ENCODE assay signal across 17 cellular contexts in genomic region chr6:255418-256090, GRCh38. TPM values are rescaled to one million over a fixed set of nuclear protein-coding genes. Genes with fewer than 3 reads are reported as not detected.
DNase-seq lines count a peak whose midpoint lies in the region; ATAC-seq and TF ChIP-seq lines count a peak whose summit lies in the region.
"Had no signal": no experiment of that assay in that cellular context is flagged by ENCODE, and none has a peak within 500 bp of the region (broad histone marks: within the 10 kb centered on the region; RNA-seq: fewer than 3 reads in every experiment).

No MANE protein-coding gene starts in this region.

- H3K27ac Mint-ChIP-seq in activated naive CD4-positive, alpha-beta T cell treated with anti-CD3 and anti-CD28 coated beads, Interleukin-2, amount 10 ng/mL, durations not matched to agents 7 days and 5 days, result peak overlapping the region; percentile 79
- H3K27ac Mint-ChIP-seq in dendritic cell treated with granulocyte-macrophage colony-stimulating factor and Interleukin-4, amounts not matched to agents 40 ng/mL and 50 ng/mL, for 4 days, result peak overlapping the region; percentile 78

- no peak overlapping the region for H3K27ac ChIP-seq in upper lobe of right lung

- H3K9me3 ChIP-seq in upper lobe of right lung, result no peaks in the 10 kb centered on the region

- H3K36me3 Mint-ChIP-seq in activated naive CD4-positive, alpha-beta T cell treated with anti-CD3 and anti-CD28 coated beads, Interleukin-2, amount 10 ng/mL, durations not matched to agents 7 days and 5 days, result peaks cover 1% of the 10 kb centered on the region
- H3K36me3 Mint-ChIP-seq in dendritic cell treated with granulocyte-macrophage colony-stimulating factor and Interleukin-4, amounts not matched to agents 40 ng/mL and 50 ng/mL, for 4 days (ENCODE audit: low read depth), result no peaks in the 10 kb centered on the region

- no peaks in the 10 kb centered on the region for H3K27me3 Mint-ChIP-seq in activated naive CD4-positive, alpha-beta T cell treated with anti-CD3 and anti-CD28 coated beads, Interleukin-2, amount 10 ng/mL, durations not matched to agents 7 days and 5 days
- no peaks in the 10 kb centered on the region for H3K27me3 Mint-ChIP-seq in dendritic cell treated with granulocyte-macrophage colony-stimulating factor and Interleukin-4, amounts not matched to agents 40 ng/mL and 50 ng/mL, for 4 days

- no peak overlapping the region for H3K4me3 Mint-ChIP-seq in activated naive CD4-positive, alpha-beta T cell treated with anti-CD3 and anti-CD28 coated beads, Interleukin-2, amount 10 ng/mL, durations not matched to agents 7 days and 5 days
- H3K4me3 Mint-ChIP-seq in dendritic cell treated with granulocyte-macrophage colony-stimulating factor and Interleukin-4, amounts not matched to agents 40 ng/mL and 50 ng/mL, for 4 days, result no peak overlapping the region

- H3K9me3 Mint-ChIP-seq in activated naive CD4-positive, alpha-beta T cell treated with anti-CD3 and anti-CD28 coated beads, Interleukin-2, amount 10 ng/mL, durations not matched to agents 7 days and 5 days, result peaks cover 8% of the 10 kb centered on the region
- H3K9me3 Mint-ChIP-seq in dendritic cell treated with granulocyte-macrophage colony-stimulating factor and Interleukin-4, amounts not matched to agents 40 ng/mL and 50 ng/mL, for 4 days, result no peaks in the 10 kb centered on the region

- H3K36me3 ChIP-seq in upper lobe of right lung, result no peaks in the 10 kb centered on the region

- CTCF ChIA-PET in activated naive CD4-positive, alpha-beta T cell treated with anti-CD3 and anti-CD28 coated beads, Interleukin-2, amount 10 ng/mL, durations not matched to agents 7 days and 5 days (lab: Charles Lee), result no interaction called here

- peak; percentile 46 for ATAC-seq in upper lobe of right lung
- ATAC-seq: Panc1 had no signal

- intact Hi-C loops in dendritic cell treated with granulocyte-macrophage colony-stimulating factor and Interleukin-4, amounts not matched to agents 40 ng/mL and 50 ng/mL, for 4 days (cut with micrococcal nuclease), result loop anchor here (2.0 to 5.0 kb wide), 3 partner anchors 33 to 68 kb away; partner anchors contain the start of gene DUSP22
- intact Hi-C loops in upper lobe of right lung (cut with DNase I), result no loop called here

- H3K27me3 ChIP-seq in upper lobe of right lung, result no peaks in the 10 kb centered on the region

- peaks cover 5% of the 10 kb centered on the region for H3K4me1 ChIP-seq in upper lobe of right lung

- no peak for TF ChIP-seq CTCF in GM12865 (IDR thresholded peaks at IDR 0.05; ENCODE audit: insufficient read depth, low read depth, low read length, missing control alignments)
- TF ChIP-seq CTCF in upper lobe of right lung (IDR thresholded peaks at IDR 0.05), result no peak

- DNase-seq in activated naive CD4-positive, alpha-beta T cell treated with anti-CD3 and anti-CD28 coated beads, Interleukin-2, amount 10 ng/mL, durations not matched to agents 7 days and 5 days, result no peak
- DNase-seq in activated naive CD4-positive, alpha-beta T cell (lab: John Stamatoyannopoulos, UW), result no peak
- peak; percentile 43 for DNase-seq in GM12865 (ENCODE audit: low read depth)
- no peak for DNase-seq in upper lobe of right lung
- no peak for DNase-seq in SKM-1 treated with dmso at 0.1 percent for 144 hours (lab: John Stamatoyannopoulos, UW; ENCODE audit: unreplicated experiment)
- DNase-seq in amniotic stem cell (lab: John Stamatoyannopoulos, UW), result no peak
- DNase-seq in MV-4-11 (lab: John Stamatoyannopoulos, UW), result no peak
- DNase-seq: AML-193, DND-41, KG1, NCI-H1092, NCI-H146, NCI-H2081, NCI-H510A treated with DMSO at 0.1 percent for 48 hours, NCI-H82 had no signal

- H3K4me3 ChIP-seq in GM12865 (ENCODE audit: low read depth, low read length), result no peak overlapping the region
- no peak overlapping the region for H3K4me3 ChIP-seq in upper lobe of right lung

- peaks cover 86% of the 10 kb centered on the region for H3K4me1 Mint-ChIP-seq in activated naive CD4-positive, alpha-beta T cell treated with anti-CD3 and anti-CD28 coated beads, Interleukin-2, amount 10 ng/mL, durations not matched to agents 7 days and 5 days
- H3K4me1 Mint-ChIP-seq in dendritic cell treated with granulocyte-macrophage colony-stimulating factor and Interleukin-4, amounts not matched to agents 40 ng/mL and 50 ng/mL, for 4 days (ENCODE audit: low read depth), result peaks cover 80% of the 10 kb centered on the region

RNA-seq across cellular contexts. Expression of gene DUSP22, which starts 36.7 kb away (rescaled TPM):
- total RNA-seq in upper lobe of right lung, result 61.2 TPM
